Comparison of ENCODE assay signal across 15 cellular contexts in genomic region chr2:165891943-165892342, GRCh38.
A peak's percentile ranks its signal among the peaks of the same experiment; 100 is the strongest.
DNase-seq lines count a peak whose midpoint lies in the region; ATAC-seq, FAIRE-seq and TF ChIP-seq lines count a peak whose summit lies in the region.
"Had no signal": no experiment of that assay in that cellular context is flagged by ENCODE, and none has a peak within 500 bp of the region (broad histone marks: within the 10 kb centered on the region; RNA-seq: fewer than 3 reads in every experiment).

No MANE protein-coding gene starts in this region.

- H3K4me2 ChIP-seq in HepG2 (ENCODE audit: low read depth, low read length) (no peak overlapping the region), PC-3 (ENCODE audit: low read length) (no peak overlapping the region)
- H3K4me2 ChIP-seq: BLaER1 had no signal

- H3K9me3 ChIP-seq in HepG2 (ENCODE audit: low read length) (no peaks in the 10 kb centered on the region), right lobe of liver (no peaks in the 10 kb centered on the region), PC-3 (ENCODE audit: low read length) (no peaks in the 10 kb centered on the region)
- H3K9me3 ChIP-seq: BLaER1 had no signal

- TF ChIP-seq EP300 in HepG2 (IDR thresholded peaks at IDR 0.05; ENCODE audit: low read depth in 2 of 2, low read length in 2 of 2) = no peak
- no peak for TF ChIP-seq EP300 in HepG2 (CRISPR knock-in tag; IDR thresholded peaks at IDR 0.05; ENCODE audit: borderline replicate concordance)

- ATAC-seq in HepG2 = no peak
- ATAC-seq in right lobe of liver = no peak
- peak; percentile 72 for ATAC-seq in PC-3
- no peak for ATAC-seq in HG03175 (IDR thresholded peaks at IDR 0.05; ENCODE audit: unreplicated experiment)
- ATAC-seq: K562 had no signal

- H3K4me1 ChIP-seq in HepG2 (ENCODE audit: insufficient read depth, low read length) = no peaks in the 10 kb centered on the region
- no peaks in the 10 kb centered on the region for H3K4me1 ChIP-seq in right lobe of liver
- H3K4me1 ChIP-seq in PC-3 (ENCODE audit: insufficient read depth, low read length) = no peaks in the 10 kb centered on the region

- H3K79me2 ChIP-seq in HepG2 (ENCODE audit: insufficient read depth, low read length) (no peaks in the 10 kb centered on the region), PC-3 (ENCODE audit: low read length) (no peaks in the 10 kb centered on the region)

- DNase-seq in HepG2 (ENCODE audit: low spot score) (no peak), right lobe of liver (no peak), PC-3 (no peak), fibroblast of mammary gland (ENCODE audit: low read depth) (peak; percentile 27), NCI-H1436 (lab: John Stamatoyannopoulos, UW) (no peak), HuH-7.5 (ENCODE audit: low spot score) (no peak)
- no peak for DNase-seq in stimulated activated CD4-positive, alpha-beta T cell treated with anti-CD3 and anti-CD28 coated beads, Interleukin-12 subunit alpha, Interleukin-12 subunit beta, amount 100 ng/mL, for 4 hours
- DNase-seq: CD4-positive, alpha-beta memory T cell; GDM1; GOT3; H7 had no signal

- H3K4me3 ChIP-seq in HepG2 (replicated peaks in 1 of 3; ENCODE audit: insufficient read depth in 1 of 3, low read depth in 2 of 3, low read length in 3 of 3) (no peak overlapping the region), right lobe of liver (no peak overlapping the region), PC-3 (ENCODE audit: low read length) (no peak overlapping the region), fibroblast of mammary gland (ENCODE audit: control insufficient read depth, low read depth, low read length) (no peak overlapping the region)
- H3K4me3 ChIP-seq: BLaER1, K562 had no signal

- 94% methylated on average over 2 of the region's 2 CpGs for WGBS in HepG2 (ENCODE audit: low lambda C conversion rate)
- WGBS in right lobe of liver (ENCODE audit: insufficient coverage, low coverage, low lambda C conversion rate, missing lambda C conversion rate) = 56% methylated on average over 2 of the region's 2 CpGs

- TF ChIP-seq CTCF in HepG2 (CRISPR knock-in tag; IDR thresholded peaks at IDR 0.05) = no peak
- no peak for TF ChIP-seq CTCF in right lobe of liver (IDR thresholded peaks at IDR 0.05)
- no peak for TF ChIP-seq CTCF in PC-3 (conservative IDR thresholded peaks at IDR 0.05; ENCODE audit: low read depth, low read length)
- TF ChIP-seq CTCF in fibroblast of mammary gland (conservative IDR thresholded peaks at IDR 0.05; ENCODE audit: control insufficient read depth, insufficient read depth, low read depth, low read length) = no peak

- no peaks in the 10 kb centered on the region for H3K9me2 ChIP-seq in PC-3 (replicated peaks; ENCODE audit: low read length)

- in situ Hi-C loops in HepG2 (cut with HindIII; ENCODE audit: extremely low pct_ligation_motif_present, low pct_unique_long_range_greater_than_20kb) = no loop called here

- H3K27me3 ChIP-seq in HepG2 (ENCODE audit: control insufficient read depth in 1 of 2, insufficient read depth in 2 of 2, low read length in 2 of 2) (no peaks in the 10 kb centered on the region), right lobe of liver (no peaks in the 10 kb centered on the region), PC-3 (ENCODE audit: low read length) (no peaks in the 10 kb centered on the region)
- H3K27me3 ChIP-seq: BLaER1 had no signal

- H4K20me1 ChIP-seq in HepG2 (ENCODE audit: insufficient read depth, low read length) (no peaks in the 10 kb centered on the region), PC-3 (ENCODE audit: low read length) (no peaks in the 10 kb centered on the region)
- H4K20me1 ChIP-seq: BLaER1 had no signal

- H3K36me3 ChIP-seq in HepG2 (replicated peaks in 1 of 2; ENCODE audit: control insufficient read depth in 1 of 2, insufficient read depth in 2 of 2, low read length in 2 of 2) = peaks cover 21 to 79% of the 10 kb centered on the region in 2 experiments
- peaks cover 0 to 4% (median 0%) of the 10 kb centered on the region in 4 donors for H3K36me3 ChIP-seq in right lobe of liver
- peaks cover 7% of the 10 kb centered on the region; the same call in 1 of the 2 replicates for H3K36me3 ChIP-seq in PC-3 (ENCODE audit: low read depth, low read length)

- no peak overlapping the region for H3K9ac ChIP-seq in HepG2 (ENCODE audit: insufficient read depth, low read depth, low read length)
- no peak overlapping the region for H3K9ac ChIP-seq in PC-3 (ENCODE audit: low read length)
- H3K9ac ChIP-seq: BLaER1 had no signal

- no peaks in the 10 kb centered on the region for H3F3A ChIP-seq in PC-3 (ENCODE audit: low read length, unreplicated experiment)

- no peak for TF ChIP-seq RAD21 in HepG2 (CRISPR knock-in tag; IDR thresholded peaks at IDR 0.05)

- H3K27ac ChIP-seq in HepG2 (ENCODE audit: extremely low read length, insufficient read depth, low read length) (no peak overlapping the region), right lobe of liver (no peak overlapping the region), PC-3 (ENCODE audit: low read length) (no peak overlapping the region)
- H3K27ac ChIP-seq: 22Rv1, BLaER1 had no signal

- no peak for FAIRE-seq in HepG2 (lab: Jason Lieb, UNC)
- FAIRE-seq: K562 had no signal

- intact Hi-C loops in HepG2 (cut with micrococcal nuclease; ENCODE audit: unreplicated experiment) = loop anchor here (5.0 kb wide), 1 partner anchor 35 kb away; no protein-coding TSS in a partner anchor
- intact Hi-C loops in right lobe of liver (cut with DNase I) = no loop called here
- intact Hi-C loops in PC-3 (cut with micrococcal nuclease) = no loop called here

- CTCF ChIA-PET in HepG2 (lab: Yijun Ruan, JAX; ENCODE audit: low intra/inter-chr PET ratio, low total read pairs) (no interaction called here), PC-3 (lab: Charles Lee) (no interaction called here)

- POLR2A ChIA-PET in HepG2 (lab: Yijun Ruan, JAX) (no interaction called here), PC-3 (lab: Charles Lee; ENCODE audit: unreplicated experiment) (interaction anchor here (0.6 kb wide), 1 partner anchor 114 kb away, joined by 3 read pairs; no protein-coding TSS in a partner anchor)

- no peak for TF ChIP-seq POLR2A in HepG2 (IDR thresholded peaks at IDR 0.05; ENCODE audit: insufficient read depth in 1 of 2, low read depth in 2 of 2, low read length in 2 of 2)
- TF ChIP-seq POLR2A in right lobe of liver (IDR thresholded peaks at IDR 0.05) = no peak

- BruUV-seq in HepG2 (replicated peaks; lab: Mats Ljungman, UMichigan) (TSS peak; percentile 1), PC-3 (replicated peaks; lab: Mats Ljungman, UMichigan) (no TSS peak)

- H2AFZ ChIP-seq in HepG2 (ENCODE audit: low read length) (no peak overlapping the region), PC-3 (ENCODE audit: low read length) (no peak overlapping the region)

TF ChIP-seq in HepG2, 621 proteins besides CTCF, POLR2A, EP300 and RAD21:
- TF ChIP-seq FOXA3 (CRISPR knock-in tag; IDR thresholded peaks at IDR 0.05) (no peak), SIN3B (IDR thresholded peaks at IDR 0.05; ENCODE audit: low read length) (no peak), ZNF550 (CRISPR knock-in tag; IDR thresholded peaks at IDR 0.05; ENCODE audit: borderline replicate concordance) (no peak), U2AF2 (IDR thresholded peaks at IDR 0.05; ENCODE audit: low read depth, low read length) (no peak), MEIS1 (CRISPR knock-in tag; IDR thresholded peaks at IDR 0.05; ENCODE audit: borderline replicate concordance) (no peak), SAP130 (CRISPR knock-in tag; IDR thresholded peaks at IDR 0.05; ENCODE audit: low read depth) (no peak), ZNF619 (CRISPR knock-in tag; IDR thresholded peaks at IDR 0.05) (no peak), NFE2L2 (IDR thresholded peaks at IDR 0.05; ENCODE audit: low read length) (no peak), SP5 (CRISPR knock-in tag; IDR thresholded peaks at IDR 0.05; ENCODE audit: borderline replicate concordance, low read depth) (no peak), GMEB1 (CRISPR knock-in tag; IDR thresholded peaks at IDR 0.05; ENCODE audit: borderline replicate concordance) (no peak)
